13 cellular contexts compared by ENCODE assay signal in genomic region chr16:87431926-87432325, GRCh38. TPM values are rescaled to one million over a fixed set of nuclear protein-coding genes. Genes with fewer than 3 reads are reported as not detected.
A peak's percentile ranks its signal among the peaks of the same experiment; 100 is the strongest.
DNase-seq lines count a peak whose midpoint lies in the region; ATAC-seq and TF ChIP-seq lines count a peak whose summit lies in the region.
"Had no signal": no experiment of that assay in that cellular context is flagged by ENCODE, and none has a peak within 500 bp of the region (broad histone marks: within the 10 kb centered on the region; RNA-seq: fewer than 3 reads in every experiment).

No MANE protein-coding gene starts in this region.

- in situ Hi-C loops in astrocyte of the spinal cord (cut with HindIII; ENCODE audit: low sequenced_read_pairs) = no loop called here

- H2AFZ ChIP-seq in hepatocyte = no peak overlapping the region

- H3K27me3 Mint-ChIP-seq in HFFc6 (ENCODE audit: insufficient read depth) = no peaks in the 10 kb centered on the region
- H3K27me3 Mint-ChIP-seq: central memory CD8-positive, alpha-beta T cell had no signal

- no peaks in the 10 kb centered on the region for H3K9me2 ChIP-seq in hepatocyte (replicated peaks; ENCODE audit: insufficient read depth)

- H3K9me3 ChIP-seq in hepatocyte (ENCODE audit: low read depth) = no peaks in the 10 kb centered on the region
- H3K9me3 ChIP-seq: sigmoid colon had no signal

- DNase-seq in AG04449 (ENCODE audit: low read depth, low spot score) (peak; percentile 31), HFFc6 (peak; percentile 73), astrocyte of the spinal cord (ENCODE audit: low read depth, low spot score) (peak; percentile 88), hepatocyte (ENCODE audit: low spot score) (peak; percentile 48), cortex of kidney (lab: John Stamatoyannopoulos, UW) (no peak)
- DNase-seq: activated CD8-positive, alpha-beta memory T cell treated with anti-CD3 and anti-CD28 coated beads, Interleukin-2, amount 50 U/mL, for 48 hours; NCI-H1105; sigmoid colon had no signal

- no peak overlapping the region for H3K27ac ChIP-seq in hepatocyte

- no peak overlapping the region for H3K4me3 ChIP-seq in AG04449 (ENCODE audit: low read depth, low read length)
- no peak overlapping the region for H3K4me3 ChIP-seq in astrocyte of the spinal cord (ENCODE audit: low read depth, low read length)
- no peak overlapping the region for H3K4me3 ChIP-seq in hepatocyte
- H3K4me3 ChIP-seq: GM12878, sigmoid colon had no signal

- POLR2A ChIA-PET in AG04449 (lab: Yijun Ruan, JAX) = no interaction called here

- TF ChIP-seq CTCF in AG04449 (IDR thresholded peaks at IDR 0.05; ENCODE audit: insufficient read depth, low read length, missing control alignments) (no peak), HFFc6 (IDR thresholded peaks at IDR 0.05) (no peak), astrocyte of the spinal cord (IDR thresholded peaks at IDR 0.05; ENCODE audit: low read depth, low read length) (no peak), hepatocyte (IDR thresholded peaks at IDR 0.05; ENCODE audit: poor library complexity) (no peak)

- no peak overlapping the region for H3K4me3 Mint-ChIP-seq in HFFc6
- H3K4me3 Mint-ChIP-seq: central memory CD8-positive, alpha-beta T cell had no signal

- H4K20me1 ChIP-seq in hepatocyte (ENCODE audit: insufficient read depth, poor library complexity, severe bottlenecking) = peaks cover 15% of the 10 kb centered on the region

- H3K27me3 ChIP-seq in hepatocyte = no peaks in the 10 kb centered on the region
- H3K27me3 ChIP-seq: sigmoid colon had no signal

- H3K4me1 ChIP-seq in hepatocyte (ENCODE audit: insufficient read depth) = peaks cover 4% of the 10 kb centered on the region

- CTCF ChIA-PET in AG04449 (lab: Yijun Ruan, JAX) = interaction anchor here (1.2 to 3.0 kb wide), 5 partner anchors 12 to 205 kb away, joined by 3 to 17 read pairs (median 7); no protein-coding TSS in a partner anchor

- H3K9me3 Mint-ChIP-seq in HFFc6 = no peaks in the 10 kb centered on the region
- H3K9me3 Mint-ChIP-seq: central memory CD8-positive, alpha-beta T cell had no signal

- H3K36me3 ChIP-seq in hepatocyte (replicated peaks; ENCODE audit: insufficient read depth, low read depth) = no peaks in the 10 kb centered on the region

- H3K4me2 ChIP-seq in hepatocyte = no peak overlapping the region

- WGBS in hepatocyte (ENCODE audit: low lambda C conversion rate, missing lambda C conversion rate) = 69% methylated on average over 7 of the region's 7 CpGs

- ATAC-seq in GM19397 (IDR thresholded peaks at IDR 0.05; ENCODE audit: unreplicated experiment) = no peak
- no peak for ATAC-seq in GM21786 (IDR thresholded peaks at IDR 0.05; ENCODE audit: unreplicated experiment)
- no peak for ATAC-seq in GM21367 (IDR thresholded peaks at IDR 0.05; ENCODE audit: unreplicated experiment)
- ATAC-seq: GM12878 had no signal

- peaks cover 34% of the 10 kb centered on the region for H3K79me2 ChIP-seq in hepatocyte

- peaks cover 4% of the 10 kb centered on the region; the same call in 1 of the 2 replicates for H3K36me3 Mint-ChIP-seq in HFFc6 (ENCODE audit: low read depth)

- H3K27ac Mint-ChIP-seq in HFFc6 = peak overlapping the region; percentile 72

- H3K4me1 Mint-ChIP-seq in HFFc6 (ENCODE audit: low read depth) = peaks cover 41% of the 10 kb centered on the region

RNA-seq across cellular contexts. Expression of gene MAP1LC3B, which starts 39.8 kb away (rescaled TPM):
- 100 to 1,000 TPM in 2 of 6 experiments, 10 to 100 TPM in 4; 81.3 to 112 (median 85.4) TPM for total RNA-seq in HFFc6 (2021; fragmentation: NEBNext Ultra II Directional; extraction: Animal tissue kit (Norgen Biotek cat#: 25700))
- total RNA-seq in hepatocyte = 73.3 and 76.4 TPM in 2 replicates
- polyA plus RNA-seq in hepatocyte = 125 and 134 TPM in 2 replicates

RNA-seq across cellular contexts. Expression of gene FBXO31, which starts 48.4 kb away (rescaled TPM):
- total RNA-seq in HFFc6 (2021; fragmentation: NEBNext Ultra II Directional; extraction: Animal tissue kit (Norgen Biotek cat#: 25700)) = 10 to 100 TPM; 23.0 to 30.0 (median 25.1) TPM
- total RNA-seq in hepatocyte = 11.0 and 16.5 TPM in 2 replicates
- polyA plus RNA-seq in hepatocyte = 25.3 and 28.9 TPM in 2 replicates
